Comparison of ENCODE assay signal across 22 cellular contexts in the genomic region with DNA sequence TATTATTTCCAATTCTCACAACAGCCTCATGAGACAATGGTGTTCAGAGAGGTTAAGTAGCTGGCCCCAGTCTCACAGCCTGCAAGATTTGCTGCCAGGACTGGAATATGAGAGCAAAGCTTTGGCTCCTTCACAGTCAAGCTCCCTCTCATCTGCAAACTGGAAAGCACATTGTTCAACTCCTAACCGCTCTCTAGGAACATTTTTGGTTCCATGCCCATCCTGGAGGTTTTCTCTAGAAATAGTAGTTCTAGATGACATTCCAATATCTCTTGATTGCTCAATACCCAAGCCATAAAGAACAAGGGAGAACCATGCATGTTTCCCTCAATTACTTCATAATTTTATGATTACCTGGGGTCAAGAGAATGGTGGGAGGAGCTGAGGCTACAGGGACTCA.
"Had no signal": no experiment of that assay in that cellular context is flagged by ENCODE, and none has a peak within 500 bp of the region (broad histone marks: within the 10 kb centered on the region; RNA-seq: fewer than 3 reads in every experiment).

No MANE protein-coding gene starts in this region.

- ATAC-seq: activated T-cell treated with anti-CD3 and anti-CD28 coated beads, Interleukin-2, amount 50 U/mL, for 4 hours; mucosa of descending colon; stimulated activated naive B cell treated with anti-CD40 and anti-IgM and Interleukin-4, amounts not matched to agents 10 μg/mL and 1 μg/mL and 100 μg/mL, for 72 hours had no signal

- H3K27ac Mint-ChIP-seq: activated naive CD8-positive, alpha-beta T cell treated with anti-CD3 and anti-CD28 coated beads for 36 hours; stimulated activated naive B cell treated with anti-CD40 and anti-IgM and Interleukin-4, amounts not matched to agents 10 μg/mL and 1 μg/mL and 100 μg/mL, for 72 hours; T-helper 1 cell treated with Interleukin-12 subunit alpha and Interleukin-12 subunit beta and Interleukin-4 antibody, amounts not matched to agents 30 μg/mL and 1 μg/mL, for 36 hours had no signal

- DNase-seq: activated CD4-positive, alpha-beta T cell treated with anti-CD3 and anti-CD28 coated beads for 4 hours; activated CD4-positive, alpha-beta T cell treated with anti-CD3 and anti-CD28 coated beads, Interleukin-2, amount 50 U/mL, for 48 hours; activated CD4-positive, CD25-positive, alpha-beta regulatory T cell; activated CD8-positive, alpha-beta memory T cell treated with anti-CD3 and anti-CD28 coated beads, Interleukin-2, amount 50 U/mL, for 48 hours; activated naive CD4-positive, alpha-beta T cell treated with Interleukin-2 at 50 U/mL for 16 hours; activated naive CD8-positive, alpha-beta T cell treated with anti-CD3 and anti-CD28 coated beads for 36 hours; activated T-cell treated with anti-CD3 and anti-CD28 coated beads, Interleukin-2, amount 50 U/mL, for 4 hours; amniotic stem cell; foreskin fibroblast; heart right ventricle; left cardiac atrium; mesenchymal stem cell; mucosa of descending colon; nucleus accumbens; right cardiac atrium; small intestine; stimulated activated CD4-positive, alpha-beta T cell treated with anti-CD3 and anti-CD28 coated beads, Interleukin-2, amount 100 ng/mL, for 24 hours; stimulated activated naive B cell treated with anti-CD40 and anti-IgM and Interleukin-4, amounts not matched to agents 10 μg/mL and 1 μg/mL and 100 μg/mL, for 72 hours; trophoblast cell; uterus had no signal

- H3K9me3 ChIP-seq: mucosa of descending colon, uterus had no signal

- H2AFZ ChIP-seq: parathyroid adenoma had no signal

- H3K27ac ChIP-seq: heart right ventricle, parathyroid adenoma, uterus had no signal

- H3K36me3 Mint-ChIP-seq: activated naive CD8-positive, alpha-beta T cell treated with anti-CD3 and anti-CD28 coated beads for 36 hours; stimulated activated naive B cell treated with anti-CD40 and anti-IgM and Interleukin-4, amounts not matched to agents 10 μg/mL and 1 μg/mL and 100 μg/mL, for 72 hours had no signal

- H3K79me2 ChIP-seq: parathyroid adenoma had no signal

- H3K4me1 Mint-ChIP-seq: activated naive CD8-positive, alpha-beta T cell treated with anti-CD3 and anti-CD28 coated beads for 36 hours; stimulated activated naive B cell treated with anti-CD40 and anti-IgM and Interleukin-4, amounts not matched to agents 10 μg/mL and 1 μg/mL and 100 μg/mL, for 72 hours had no signal

- H3K36me3 ChIP-seq: heart right ventricle, uterus had no signal

- H3K4me3 ChIP-seq: heart right ventricle, mucosa of descending colon, uterus had no signal

- H3K27me3 ChIP-seq: uterus had no signal

- H3K9me3 Mint-ChIP-seq: activated naive CD8-positive, alpha-beta T cell treated with anti-CD3 and anti-CD28 coated beads for 36 hours; T-helper 1 cell treated with Interleukin-12 subunit alpha and Interleukin-12 subunit beta and Interleukin-4 antibody, amounts not matched to agents 30 μg/mL and 1 μg/mL, for 36 hours had no signal

- H3K4me1 ChIP-seq: parathyroid adenoma, uterus had no signal

- H3K9ac ChIP-seq: parathyroid adenoma had no signal

- H3K4me3 Mint-ChIP-seq: activated naive CD8-positive, alpha-beta T cell treated with anti-CD3 and anti-CD28 coated beads for 36 hours; activated T-cell treated with anti-CD3 and anti-CD28 coated beads, Interleukin-2, amount 50 U/mL, for 4 hours; stimulated activated naive B cell treated with anti-CD40 and anti-IgM and Interleukin-4, amounts not matched to agents 10 μg/mL and 1 μg/mL and 100 μg/mL, for 72 hours; T-helper 1 cell treated with Interleukin-12 subunit alpha and Interleukin-12 subunit beta and Interleukin-4 antibody, amounts not matched to agents 30 μg/mL and 1 μg/mL, for 36 hours had no signal
